ENCODE assay signal across 1 cellular context in genomic region chr9:137708590-137709284, GRCh38.
TF ChIP-seq lines count a peak whose summit lies in the region.

No MANE protein-coding gene starts in this region.

TF ChIP-seq in GM12878, 131 proteins besides CTCF, POLR2A, EP300 and RAD21:
- no peak for TF ChIP-seq E4F1 (IDR thresholded peaks at IDR 0.05; ENCODE audit: borderline replicate concordance, partially characterized antibody)
- TF ChIP-seq NR2C1 (IDR thresholded peaks at IDR 0.05) = no peak
- no peak for TF ChIP-seq ZBED1 (IDR thresholded peaks at IDR 0.05; ENCODE audit: borderline replicate concordance)
- no peak for TF ChIP-seq CEBPB (IDR thresholded peaks at IDR 0.05; ENCODE audit: borderline replicate concordance in 1 of 2, low read depth in 2 of 2, low read length in 2 of 2)
- no peak for TF ChIP-seq NFIC (IDR thresholded peaks at IDR 0.05; ENCODE audit: low read depth, low read length)
- TF ChIP-seq NR2F1 (conservative IDR thresholded peaks at IDR 0.05) = no peak
- no peak for TF ChIP-seq POLR2AphosphoS2 (IDR thresholded peaks at IDR 0.05; ENCODE audit: low read depth, low read length)
- TF ChIP-seq ESRRA (IDR thresholded peaks at IDR 0.05; ENCODE audit: low read length) = no peak
- no peak for TF ChIP-seq DPF2 (IDR thresholded peaks at IDR 0.05)
- no peak for TF ChIP-seq MAX (IDR thresholded peaks at IDR 0.05; ENCODE audit: low read depth, low read length)
- TF ChIP-seq CREB1 (IDR thresholded peaks at IDR 0.05; ENCODE audit: low read depth) = no peak
- TF ChIP-seq MEF2B (IDR thresholded peaks at IDR 0.05; ENCODE audit: partially characterized antibody, poor library complexity, severe bottlenecking) = no peak
- TF ChIP-seq EED (IDR thresholded peaks at IDR 0.05; ENCODE audit: low read depth) = no peak
- TF ChIP-seq SKIL (IDR thresholded peaks at IDR 0.05; ENCODE audit: low read depth, poor library complexity, severe bottlenecking) = no peak
- TF ChIP-seq NFXL1 (IDR thresholded peaks at IDR 0.05; ENCODE audit: borderline replicate concordance) = no peak
- no peak for TF ChIP-seq ZNF274 (IDR thresholded peaks at IDR 0.05; ENCODE audit: insufficient read depth, insufficient read length)
- no peak for TF ChIP-seq USF1 (IDR thresholded peaks at IDR 0.05; ENCODE audit: borderline replicate concordance, extremely low read length, insufficient read depth, low read depth, low read length)
- TF ChIP-seq RUNX3 (IDR thresholded peaks at IDR 0.05; ENCODE audit: low read length) = no peak
